Comparison of ENCODE assay signal across 1 cellular context in genomic region chr19:35083678-35084077, GRCh38.
TF ChIP-seq lines count a peak whose summit lies in the region.

No MANE protein-coding gene starts in this region.

TF ChIP-seq in GM12878, 131 proteins besides CTCF, POLR2A, EP300 and RAD21:
- TF ChIP-seq PAX8 (IDR thresholded peaks at IDR 0.05) (no peak), NKRF (conservative IDR thresholded peaks at IDR 0.05) (no peak), E2F4 (IDR thresholded peaks at IDR 0.05; ENCODE audit: low read depth, low read length) (no peak), MXI1 (IDR thresholded peaks at IDR 0.05; ENCODE audit: low read depth, low read length) (no peak), IRF5 (IDR thresholded peaks at IDR 0.05; ENCODE audit: borderline replicate concordance) (no peak), ZBTB40 (IDR thresholded peaks at IDR 0.05; ENCODE audit: borderline replicate concordance) (no peak), IRF4 (IDR thresholded peaks at IDR 0.05; ENCODE audit: low read depth, low read length) (no peak), ZSCAN29 (IDR thresholded peaks at IDR 0.05) (no peak)
